9 cellular contexts compared by ENCODE assay signal in the genomic region with DNA sequence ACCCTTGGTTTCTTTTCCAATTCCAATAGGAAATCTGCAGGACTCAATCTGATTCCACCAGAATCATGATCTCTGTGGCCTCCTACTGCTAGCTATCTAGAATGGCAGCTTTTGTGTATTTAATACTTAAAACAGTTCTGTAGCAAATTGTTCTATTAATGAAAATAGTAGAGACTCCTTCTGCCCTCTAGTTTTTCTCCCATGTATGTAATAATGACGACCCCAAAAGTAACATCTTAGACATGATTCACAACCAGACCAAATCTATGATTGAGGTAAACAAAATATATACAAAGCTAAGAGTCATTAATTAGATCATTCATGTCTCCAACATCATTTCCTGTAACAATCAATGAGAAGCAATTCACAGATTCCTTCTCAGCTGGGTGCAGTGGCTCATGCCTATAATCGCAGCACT.
DNase-seq lines count a peak whose midpoint lies in the region; ATAC-seq and TF ChIP-seq lines count a peak whose summit lies in the region.
"Had no signal": no experiment of that assay in that cellular context is flagged by ENCODE, and none has a peak within 500 bp of the region (broad histone marks: within the 10 kb centered on the region; RNA-seq: fewer than 3 reads in every experiment).

No MANE protein-coding gene starts in this region.

- H2AFZ ChIP-seq in H9 (ENCODE audit: low read length), result no peak overlapping the region
- no peak overlapping the region for H2AFZ ChIP-seq in mesenchymal stem cell (ENCODE audit: low read depth, low read length)

- H3K4me3 Mint-ChIP-seq in H9 (no peak overlapping the region), endothelial cell (ENCODE audit: unreplicated experiment) (no peak overlapping the region)

- H3K18ac ChIP-seq in H9 (ENCODE audit: insufficient read length, low read depth, low read length) (no peak overlapping the region), mesenchymal stem cell (ENCODE audit: low read depth in 1 of 2, low read length in 2 of 2) (no peak overlapping the region)

- H4K5ac ChIP-seq in H9 (ENCODE audit: insufficient read length, low read depth, low read length), result no peak overlapping the region

- no peak overlapping the region for H2BK120ac ChIP-seq in H9 (ENCODE audit: low read depth, low read length, poor library complexity, severe bottlenecking)
- no peak overlapping the region for H2BK120ac ChIP-seq in mesenchymal stem cell (ENCODE audit: low read depth, low read length)

- H4K91ac ChIP-seq in H9 (ENCODE audit: insufficient read length, low read depth, low read length), result no peak overlapping the region
- no peak overlapping the region for H4K91ac ChIP-seq in mesenchymal stem cell (ENCODE audit: low read length)

- H3K36me3 ChIP-seq in mesenchymal stem cell (ENCODE audit: control insufficient read depth in 1 of 2, insufficient read depth in 2 of 2, low read depth in 1 of 2, low read length in 2 of 2), result peaks cover 3 to 62% of the 10 kb centered on the region in 2 experiments
- H3K36me3 ChIP-seq: WERI-Rb-1 had no signal

- H3K4me3 ChIP-seq in AG10803 (ENCODE audit: low read length) (no peak overlapping the region), mesenchymal stem cell (ENCODE audit: insufficient read depth in 1 of 2, low read depth in 1 of 2, low read length in 2 of 2) (no peak overlapping the region)

- H4K8ac ChIP-seq in H9 (replicated peaks; ENCODE audit: insufficient read length, low read depth, low read length) (no peak overlapping the region), mesenchymal stem cell (ENCODE audit: low read length) (no peak overlapping the region)

- H3K9me3 ChIP-seq in H9 (ENCODE audit: control insufficient read depth, low read depth, low read length) (no peaks in the 10 kb centered on the region), mesenchymal stem cell (ENCODE audit: control insufficient read depth, low read length) (no peaks in the 10 kb centered on the region)

- H4K20me1 ChIP-seq in H9 (ENCODE audit: control insufficient read depth, insufficient read depth, insufficient read length), result no peaks in the 10 kb centered on the region

- TF ChIP-seq CTCF in AG10803 (conservative IDR thresholded peaks at IDR 0.05; ENCODE audit: low read length), result peak; percentile 61
- peak; percentile 15; the same call in 1 of the 3 replicates for TF ChIP-seq CTCF in H9 (conservative IDR thresholded peaks at IDR 0.05)
- no peak for TF ChIP-seq CTCF in endothelial cell (IDR thresholded peaks at IDR 0.05; ENCODE audit: unreplicated experiment)

- no peaks in the 10 kb centered on the region for H3K23me2 ChIP-seq in H9 (ENCODE audit: insufficient read length, low read depth, low read length, poor library complexity, severe bottlenecking)

- peaks cover 0 to 4% (median 0%) of the 10 kb centered on the region in 3 experiments; a peak in 4 of 7 replicates for H3K36me3 Mint-ChIP-seq in H9 (ENCODE audit: insufficient read depth in 1 of 3, low read depth in 3 of 3)
- no peaks in the 10 kb centered on the region for H3K36me3 Mint-ChIP-seq in endothelial cell (ENCODE audit: low read depth, unreplicated experiment)

- no peaks in the 10 kb centered on the region for H3K79me2 ChIP-seq in H9 (ENCODE audit: insufficient read depth, low read length)

- H2AK5ac ChIP-seq in H9 (ENCODE audit: insufficient read length, low read length) (no peak overlapping the region), mesenchymal stem cell (ENCODE audit: low read length, severe bottlenecking) (no peak overlapping the region)

- peaks cover 2% of the 10 kb centered on the region; the same call in 1 of the 2 replicates for H3K4me1 ChIP-seq in H9 (ENCODE audit: insufficient read depth, low read length)
- peaks cover 7% of the 10 kb centered on the region for H3K4me1 ChIP-seq in mesenchymal stem cell (ENCODE audit: control insufficient read depth, insufficient read depth, low read depth, low read length)

- DNase-seq in AG10803 (ENCODE audit: low read depth) (peak; percentile 40), H9 (no peak), astrocyte of the hippocampus (ENCODE audit: low read depth, low spot score) (peak; percentile 35), mesenchymal stem cell (peak; percentile 71), endothelial cell (ENCODE audit: low spot score) (no peak), NCI-H187 (lab: John Stamatoyannopoulos, UW) (no peak)
- no peak for DNase-seq in effector CD4-positive, alpha-beta T cell

- H3K27me3 ChIP-seq in H9 (ENCODE audit: insufficient read depth, low read length) (no peaks in the 10 kb centered on the region), mesenchymal stem cell (ENCODE audit: control insufficient read depth in 1 of 2, insufficient read depth in 1 of 2, low read length in 2 of 2) (no peaks in the 10 kb centered on the region)

- H3K27ac Mint-ChIP-seq in H9, result no peak overlapping the region
- H3K27ac Mint-ChIP-seq in endothelial cell (ENCODE audit: unreplicated experiment), result no peak overlapping the region

- no peak overlapping the region for H3T11ph ChIP-seq in H9 (ENCODE audit: low read length)

- H3K27me3 Mint-ChIP-seq in H9 (ENCODE audit: low read depth) (no peaks in the 10 kb centered on the region), endothelial cell (ENCODE audit: unreplicated experiment) (no peaks in the 10 kb centered on the region)

- H2BK5ac ChIP-seq in H9 (ENCODE audit: insufficient read length, low read length) (no peak overlapping the region), mesenchymal stem cell (ENCODE audit: low read depth, low read length, poor library complexity, severe bottlenecking) (no peak overlapping the region)

- H3K9me3 Mint-ChIP-seq in H9 (no peaks in the 10 kb centered on the region; a peak in 1 of 5 replicates), endothelial cell (ENCODE audit: unreplicated experiment) (no peaks in the 10 kb centered on the region)

- H2BK15ac ChIP-seq in H9 (ENCODE audit: low read depth, low read length) (no peak overlapping the region), mesenchymal stem cell (ENCODE audit: low read depth, poor library complexity, severe bottlenecking) (no peak overlapping the region)

- no peak overlapping the region for H3K4me2 ChIP-seq in H9 (ENCODE audit: insufficient read depth, insufficient read length, low read length)
- no peak overlapping the region for H3K4me2 ChIP-seq in mesenchymal stem cell (ENCODE audit: low read length, poor library complexity, severe bottlenecking)

- no peak overlapping the region for H3K9ac ChIP-seq in H9 (ENCODE audit: extremely low read depth, insufficient read length, low read length)
- H3K9ac ChIP-seq in mesenchymal stem cell (ENCODE audit: low read length), result peak overlapping the region; percentile 26

- no peak overlapping the region for H3K4ac ChIP-seq in H9 (ENCODE audit: low read depth, low read length)
- H3K4ac ChIP-seq in mesenchymal stem cell (ENCODE audit: low read depth in 1 of 2, low read length in 2 of 2), result no peak overlapping the region

- H3K14ac ChIP-seq in H9 (ENCODE audit: insufficient read depth, low read length) (no peak overlapping the region), mesenchymal stem cell (ENCODE audit: low read length in 2 of 2) (no peak overlapping the region)

- H3K56ac ChIP-seq in H9 (ENCODE audit: insufficient read length, low read depth, low read length), result no peak overlapping the region

- H3K23ac ChIP-seq in H9 (ENCODE audit: insufficient read length, low read depth, low read length) (no peak overlapping the region), mesenchymal stem cell (ENCODE audit: low read length in 2 of 2) (no peak overlapping the region)

- H2BK12ac ChIP-seq in H9 (ENCODE audit: insufficient read length, low read depth, low read length) (no peak overlapping the region), mesenchymal stem cell (ENCODE audit: low read length in 2 of 2) (no peak overlapping the region)

- ATAC-seq in GM19324 (IDR thresholded peaks at IDR 0.05; ENCODE audit: low FRiP score, unreplicated experiment), result no peak

- no CpG with 5 or more reads among the region's 2 CpGs for WGBS in H9 (ENCODE audit: extremely low coverage, insufficient read length, low lambda C conversion rate)
- 0% methylated on average over 1 of the region's 2 CpGs for WGBS in mesenchymal stem cell

- peaks cover 16 to 26% of the 10 kb centered on the region in 2 experiments for H3K4me1 Mint-ChIP-seq in H9
- H3K4me1 Mint-ChIP-seq in endothelial cell (ENCODE audit: unreplicated experiment), result peaks cover 6% of the 10 kb centered on the region

- H3K79me1 ChIP-seq in H9 (ENCODE audit: insufficient read depth, low read depth, low read length, poor library complexity, severe bottlenecking) (peaks cover 2% of the 10 kb centered on the region), mesenchymal stem cell (replicated peaks; ENCODE audit: low read length, poor library complexity, severe bottlenecking) (peaks cover 12% of the 10 kb centered on the region)

- H2BK20ac ChIP-seq in H9 (ENCODE audit: low read depth, low read length, poor library complexity, severe bottlenecking), result no peak overlapping the region

- no peak overlapping the region for H3K27ac ChIP-seq in H9 (ENCODE audit: insufficient read length, low read depth, low read length)
- H3K27ac ChIP-seq in mesenchymal stem cell (ENCODE audit: low read length, poor library complexity, severe bottlenecking), result no peak overlapping the region
- H3K27ac ChIP-seq: WERI-Rb-1 had no signal

Comparison
In these comparisons a context has a peak if more than half of its experiments do, and no peak if none do; other contexts are left out.
1. DNase-seq: peak in AG10803 (single experiment), astrocyte of the hippocampus (single experiment) and mesenchymal stem cell (single experiment); none in H9 (single experiment), endothelial cell (single experiment), NCI-H187 (0 of 2) and effector CD4-positive, alpha-beta T cell (single experiment).